ENCODE assay signal across 15 cellular contexts in genomic region chr18:46239549-46239948, GRCh38.
DNase-seq lines count a peak whose midpoint lies in the region; ATAC-seq, FAIRE-seq and TF ChIP-seq lines count a peak whose summit lies in the region.
"Had no signal": no experiment of that assay in that cellular context is flagged by ENCODE, and none has a peak within 500 bp of the region (broad histone marks: within the 10 kb centered on the region; RNA-seq: fewer than 3 reads in every experiment).

No MANE protein-coding gene starts in this region.

- no peak overlapping the region for H3K4me3 Mint-ChIP-seq in activated CD4-positive, alpha-beta T cell treated with anti-CD3 and anti-CD28 coated beads for 36 hours
- H3K4me3 Mint-ChIP-seq in T-helper 17 cell (no peak overlapping the region), memory B cell (no peak overlapping the region)

- H3K9me3 ChIP-seq in T-helper 17 cell (ENCODE audit: control insufficient read depth, low read length, poor library complexity, severe bottlenecking) = no peaks in the 10 kb centered on the region
- H3K9me3 ChIP-seq: BLaER1 treated with 17β-estradiol and CSF1 and Interleukin-3, amounts not matched to agents 10 nM and 100 nM; HAP-1 had no signal

- no peak for TF ChIP-seq CTCF in D721Med (IDR thresholded peaks at IDR 0.05; ENCODE audit: insufficient read depth, missing control alignments)

- CTCF ChIA-PET in activated CD4-positive, alpha-beta T cell treated with anti-CD3 and anti-CD28 coated beads for 36 hours (lab: Charles Lee) = interaction anchor here (1.3 to 1.4 kb wide), 4 partner anchors 9 to 144 kb away, joined by 3 to 9 read pairs (median 4); a partner anchor contains a TSS

- no peaks in the 10 kb centered on the region for H3K9me3 Mint-ChIP-seq in activated CD4-positive, alpha-beta T cell treated with anti-CD3 and anti-CD28 coated beads for 36 hours (ENCODE audit: low read depth)
- H3K9me3 Mint-ChIP-seq in memory B cell = no peaks in the 10 kb centered on the region

- H3K4me1 Mint-ChIP-seq in activated CD4-positive, alpha-beta T cell treated with anti-CD3 and anti-CD28 coated beads for 36 hours = peaks cover 28% of the 10 kb centered on the region
- peaks cover 22% of the 10 kb centered on the region for H3K4me1 Mint-ChIP-seq in T-helper 17 cell
- peaks cover 11% of the 10 kb centered on the region for H3K4me1 Mint-ChIP-seq in memory B cell

- peak overlapping the region; percentile 4 for H3K27ac Mint-ChIP-seq in activated CD4-positive, alpha-beta T cell treated with anti-CD3 and anti-CD28 coated beads for 36 hours
- H3K27ac Mint-ChIP-seq in T-helper 17 cell (peak overlapping the region; percentile 16), memory B cell (peak overlapping the region; percentile 68)

- no peaks in the 10 kb centered on the region for H3K27me3 Mint-ChIP-seq in activated CD4-positive, alpha-beta T cell treated with anti-CD3 and anti-CD28 coated beads for 36 hours
- H3K27me3 Mint-ChIP-seq in T-helper 17 cell (no peaks in the 10 kb centered on the region), memory B cell (no peaks in the 10 kb centered on the region)

- peaks cover 16% of the 10 kb centered on the region for H3K36me3 Mint-ChIP-seq in activated CD4-positive, alpha-beta T cell treated with anti-CD3 and anti-CD28 coated beads for 36 hours (ENCODE audit: low read depth)
- peaks cover 3% of the 10 kb centered on the region for H3K36me3 Mint-ChIP-seq in T-helper 17 cell (ENCODE audit: low read depth)
- H3K36me3 Mint-ChIP-seq in memory B cell = peaks cover 2% of the 10 kb centered on the region

- intact Hi-C loops in activated CD4-positive, alpha-beta T cell treated with anti-CD3 and anti-CD28 coated beads for 36 hours (cut with DNase I, micrococcal nuclease) = no loop called here

- FAIRE-seq in D721Med (lab: Jason Lieb, UNC) = no peak

- no peak for DNase-seq in activated CD4-positive, alpha-beta T cell treated with anti-CD3 and anti-CD28 coated beads for 36 hours
- no peak for DNase-seq in activated CD4-positive, alpha-beta T cell treated with anti-CD3 and anti-CD28 coated beads, Interleukin-2, amount 50 U/mL, for 48 hours
- DNase-seq in T-helper 17 cell = no peak
- DNase-seq in memory B cell (ENCODE audit: low spot score in 2 of 2) = no peak
- DNase-seq in NCI-H446 (lab: John Stamatoyannopoulos, UW) = no peak
- no peak for DNase-seq in HuH-7 (ENCODE audit: low spot score)
- DNase-seq in D721Med (ENCODE audit: insufficient read length, low spot score) = no peak
- DNase-seq: 8988T; NCI-H1417; NCI-H187 treated with DMSO at 0.1 percent for 48 hours; NCI-H345; NK-92 treated with Interleukin-12 subunit alpha and Interleukin-12 subunit beta, amount 100 ng/mL, for 24 hours had no signal

- POLR2A ChIA-PET in activated CD4-positive, alpha-beta T cell treated with anti-CD3 and anti-CD28 coated beads for 36 hours (lab: Charles Lee) = interaction anchor here (0.6 kb wide), 1 partner anchor 34 kb away, joined by 6 read pairs; no protein-coding TSS in a partner anchor

- no peak for ATAC-seq in activated CD4-positive, alpha-beta T cell treated with anti-CD3 and anti-CD28 coated beads for 36 hours
- ATAC-seq in T-helper 17 cell (no peak), memory B cell (ENCODE audit: low read depth) (no peak), GM18520 (IDR thresholded peaks at IDR 0.05; ENCODE audit: unreplicated experiment) (no peak)

Comparison
In these comparisons a context has a peak if more than half of its experiments do, and no peak if none do; other contexts are left out.
1. H3K27ac Mint-ChIP-seq: peak in every context shown above with its lines; median percentile 68 in memory B cell; 16 in T-helper 17 cell; 4 in activated CD4-positive, alpha-beta T cell treated with anti-CD3 and anti-CD28 coated beads for 36 hours.